Comparison of ENCODE assay signal across 9 cellular contexts in the genomic region with DNA sequence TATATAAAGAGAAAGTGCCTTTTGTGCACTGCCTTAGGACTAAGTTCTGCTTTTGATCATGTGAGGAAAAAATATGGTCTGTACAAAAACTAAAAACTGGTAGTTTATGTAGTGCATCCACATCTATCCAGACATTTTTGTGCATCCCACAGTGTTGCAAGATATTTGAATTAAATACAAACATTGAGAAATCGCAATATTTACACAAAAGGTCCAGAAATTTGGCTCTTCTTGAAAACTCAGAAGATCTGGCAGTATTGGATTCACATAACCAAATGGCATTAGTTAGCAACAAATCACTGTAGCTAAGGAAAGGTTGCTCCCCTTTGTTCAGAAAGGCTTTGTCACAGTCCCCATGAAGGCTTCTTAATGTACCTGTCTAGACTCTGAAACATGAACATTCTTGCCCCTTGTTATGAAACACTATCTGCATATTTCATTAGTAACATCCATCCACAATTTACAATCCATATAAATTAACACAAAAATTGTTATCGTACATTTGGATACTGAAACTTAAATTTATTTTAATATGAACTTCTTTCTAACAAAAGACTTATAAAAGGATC. TPM values are rescaled to one million over a fixed set of nuclear protein-coding genes. Genes with fewer than 3 reads are reported as not detected.
DNase-seq lines count a peak whose midpoint lies in the region; ATAC-seq and TF ChIP-seq lines count a peak whose summit lies in the region.
"Had no signal": no experiment of that assay in that cellular context is flagged by ENCODE, and none has a peak within 500 bp of the region (broad histone marks: within the 10 kb centered on the region; RNA-seq: fewer than 3 reads in every experiment).

No MANE protein-coding gene starts in this region.

- H3K4me1 ChIP-seq in heart left ventricle, result peaks cover 4 to 70% (median 37%) of the 10 kb centered on the region in 12 donors
- H3K4me1 ChIP-seq in iPS-20b (ENCODE audit: insufficient read depth, low read length), result peaks cover 4% of the 10 kb centered on the region; the same call in 1 of the 2 replicates
- peaks cover 4% of the 10 kb centered on the region for H3K4me1 ChIP-seq in stomach smooth muscle (ENCODE audit: control insufficient read depth, insufficient read depth, low read length)

- peaks cover 38% of the 10 kb centered on the region for H3K36me3 Mint-ChIP-seq in activated naive CD8-positive, alpha-beta T cell treated with anti-CD3 and anti-CD28 coated beads for 36 hours

- TF ChIP-seq CTCF in heart left ventricle (IDR thresholded peaks at IDR 0.05), result no peak

- no peaks in the 10 kb centered on the region for H3K27me3 ChIP-seq in heart left ventricle
- no peaks in the 10 kb centered on the region for H3K27me3 ChIP-seq in iPS-20b (ENCODE audit: insufficient read depth, low read length)
- no peaks in the 10 kb centered on the region for H3K27me3 ChIP-seq in stomach smooth muscle (ENCODE audit: control insufficient read depth in 1 of 2, insufficient read depth in 2 of 2, low read length in 2 of 2)

- H3K27ac Mint-ChIP-seq in activated naive CD8-positive, alpha-beta T cell treated with anti-CD3 and anti-CD28 coated beads for 36 hours, result no peak overlapping the region

- WGBS in heart left ventricle, 4 donors, result 93 to 99% (median 97%) methylated on average over 2 of the region's 2 CpGs

- peaks cover 16% of the 10 kb centered on the region for H3K27me3 Mint-ChIP-seq in activated naive CD8-positive, alpha-beta T cell treated with anti-CD3 and anti-CD28 coated beads for 36 hours

- peak overlapping the region in 7 of 12 donors; percentile 61 to 92 (median 83) for H3K4me3 ChIP-seq in heart left ventricle
- H3K4me3 ChIP-seq in iPS-20b (ENCODE audit: low read length), result peak overlapping the region; percentile 96
- H3K4me3 ChIP-seq in stomach smooth muscle (ENCODE audit: low read length in 2 of 2), result peak overlapping the region; percentile 9 to 96

- H3K9ac ChIP-seq in iPS-20b (ENCODE audit: low read depth, low read length), result peak overlapping the region; percentile 31; the same call in 1 of the 2 replicates
- H3K9ac ChIP-seq in stomach smooth muscle (ENCODE audit: low read length in 2 of 2), result no peak overlapping the region

- no peaks in the 10 kb centered on the region for H3K9me3 Mint-ChIP-seq in activated naive CD8-positive, alpha-beta T cell treated with anti-CD3 and anti-CD28 coated beads for 36 hours

- ATAC-seq in heart left ventricle, result no peak

- intact Hi-C loops in heart left ventricle (cut with DNase I), result loop anchor here in 1 of 10 donors (10.0 kb wide), 2 partner anchors 1561 to 1829 kb away; partner anchors contain the start of genes MBD5 and ORC4
- intact Hi-C loops in cardiac septum (cut with DNase I), result loop anchor here (10.0 kb wide), 1 partner anchor 941 kb away; the partner anchor contains the start of gene EPC2

- no peak for TF ChIP-seq POLR2A in heart left ventricle (IDR thresholded peaks at IDR 0.05)

- H3K9me3 ChIP-seq in heart left ventricle (no peaks in the 10 kb centered on the region), iPS-20b (ENCODE audit: insufficient read depth, low read depth, low read length) (no peaks in the 10 kb centered on the region), stomach smooth muscle (ENCODE audit: control insufficient read depth in 2 of 2, low read length in 2 of 2) (no peaks in the 10 kb centered on the region)

- peaks cover 50% of the 10 kb centered on the region for H3K4me1 Mint-ChIP-seq in activated naive CD8-positive, alpha-beta T cell treated with anti-CD3 and anti-CD28 coated beads for 36 hours

- DNase-seq in heart left ventricle (no peak), cardiac septum (ENCODE audit: low spot score) (no peak), HCEC 1CT (no peak), 8988T (no peak), NCI-H187 (lab: John Stamatoyannopoulos, UW) (no peak)
- DNase-seq in activated naive CD8-positive, alpha-beta T cell treated with anti-CD3 and anti-CD28 coated beads for 36 hours, result no peak
- DNase-seq: activated gamma-delta T cell had no signal

- H3K27ac ChIP-seq in heart left ventricle (peak overlapping the region in 2 of 12 donors; percentile 2 to 63), iPS-20b (ENCODE audit: low read length) (no peak overlapping the region), stomach smooth muscle (ENCODE audit: low read length) (no peak overlapping the region)

- peaks cover 0 to 51% (median 37%) of the 10 kb centered on the region in 9 donors for H3K36me3 ChIP-seq in heart left ventricle
- peaks cover 57% of the 10 kb centered on the region for H3K36me3 ChIP-seq in iPS-20b (ENCODE audit: insufficient read depth, low read depth, low read length)
- H3K36me3 ChIP-seq in stomach smooth muscle (ENCODE audit: control insufficient read depth in 2 of 2, insufficient read depth in 2 of 2, low read length in 2 of 2), result peaks cover 3 to 10% of the 10 kb centered on the region in 2 donors

- peak overlapping the region; percentile 99 for H3K4me3 Mint-ChIP-seq in activated naive CD8-positive, alpha-beta T cell treated with anti-CD3 and anti-CD28 coated beads for 36 hours

RNA-seq across cellular contexts. Expression of gene MMADHC, which starts 2.2 kb away (rescaled TPM):
- total RNA-seq in heart left ventricle, result 100 to 1,000 TPM in 8 of 9 donors, 10 to 100 TPM in 1; 66.6 to 130 (median 117) TPM
- polyA plus RNA-seq in heart left ventricle, result 100 to 1,000 TPM in 1 of 2 donors, 10 to 100 TPM in 1; 34.0 to 152 TPM
- 117 TPM for total RNA-seq in cardiac septum
- 100 to 1,000 TPM; 151 to 153 TPM for total RNA-seq in activated naive CD8-positive, alpha-beta T cell treated with anti-CD3 and anti-CD28 coated beads for 36 hours
